In genomic region chr19:38245826-38246498, GRCh38 we compare ENCODE assay signal across 11 cellular contexts. TPM values are rescaled to one million over a fixed set of nuclear protein-coding genes. Genes with fewer than 3 reads are reported as not detected.
DNase-seq lines count a peak whose midpoint lies in the region; ATAC-seq and TF ChIP-seq lines count a peak whose summit lies in the region.
"Had no signal": no experiment of that assay in that cellular context is flagged by ENCODE, and none has a peak within 500 bp of the region (broad histone marks: within the 10 kb centered on the region; RNA-seq: fewer than 3 reads in every experiment).

No MANE protein-coding gene starts in this region.

- WGBS in adrenal gland, 4 donors: 57 to 63% (median 60%) methylated on average over 12 to 14 of the region's 14 CpGs
- 69 to 73% methylated on average over 14 of the region's 14 CpGs for WGBS in upper lobe of left lung, 2 donors

- ATAC-seq in Right ventricle myocardium superior (ENCODE audit: poor library complexity): no peak
- peak in 1 of 2 donors; percentile 33 for ATAC-seq in lower lobe of right lung
- peak in 1 of 2 donors; percentile 43 for ATAC-seq in upper lobe of left lung (ENCODE audit: low FRiP score in 2 of 2)

- no peak for TF ChIP-seq EP300 in upper lobe of left lung (IDR thresholded peaks at IDR 0.05)

- H3K4me3 ChIP-seq in right atrium auricular region (no peak overlapping the region), adrenal gland (no peak overlapping the region), lower lobe of right lung (no peak overlapping the region), upper lobe of left lung (no peak overlapping the region)

- no peaks in the 10 kb centered on the region for H3K9me3 ChIP-seq in right atrium auricular region
- no peaks in the 10 kb centered on the region for H3K9me3 ChIP-seq in adrenal gland (replicated peaks in 1 of 3)
- H3K9me3 ChIP-seq in lower lobe of right lung: no peaks in the 10 kb centered on the region
- H3K9me3 ChIP-seq in upper lobe of left lung: no peaks in the 10 kb centered on the region

- TF ChIP-seq POLR2A in adrenal gland (IDR thresholded peaks at IDR 0.05) (no peak), upper lobe of left lung (IDR thresholded peaks at IDR 0.05) (no peak)

- TF ChIP-seq CTCF in right atrium auricular region (IDR thresholded peaks at IDR 0.05) (no peak), adrenal gland (IDR thresholded peaks at IDR 0.05) (no peak), lower lobe of right lung (IDR thresholded peaks at IDR 0.05) (no peak), upper lobe of left lung (IDR thresholded peaks at IDR 0.05) (no peak)

- intact Hi-C loops in Right ventricle myocardium superior (cut with DNase I) (no loop called here), adrenal gland (cut with DNase I) (no loop called here), lower lobe of right lung (cut with DNase I) (no loop called here)

- H3K36me3 ChIP-seq in right atrium auricular region (no peaks in the 10 kb centered on the region), adrenal gland (replicated peaks in 1 of 2) (no peaks in the 10 kb centered on the region), lower lobe of right lung (no peaks in the 10 kb centered on the region), upper lobe of left lung (no peaks in the 10 kb centered on the region)

- H3K27ac ChIP-seq in right atrium auricular region: peak overlapping the region in 1 of 2 donors; percentile 51
- H3K27ac ChIP-seq in adrenal gland: peak overlapping the region in 3 of 5 donors; percentile 3 to 70 (median 44)
- peak overlapping the region; percentile 60 for H3K27ac ChIP-seq in lower lobe of right lung
- H3K27ac ChIP-seq in upper lobe of left lung: peak overlapping the region in 3 of 4 donors; percentile 3 to 64 (median 52)

- DNase-seq in Right ventricle myocardium superior (peak; percentile 56), right atrium auricular region (ENCODE audit: low spot score) (no peak), adrenal gland (no peak), lower lobe of right lung (no peak), upper lobe of left lung (no peak), DMS 273 (lab: John Stamatoyannopoulos, UW; ENCODE audit: unreplicated experiment) (no peak), NCI-H510A (lab: John Stamatoyannopoulos, UW) (no peak), OCI-M2 (lab: John Stamatoyannopoulos, UW; ENCODE audit: unreplicated experiment) (no peak)
- DNase-seq: activated T-cell treated with anti-CD3 and anti-CD28 coated beads for 4 hours had no signal

- H3K27me3 ChIP-seq in right atrium auricular region (no peaks in the 10 kb centered on the region), adrenal gland (no peaks in the 10 kb centered on the region), lower lobe of right lung (ENCODE audit: low read depth) (no peaks in the 10 kb centered on the region), upper lobe of left lung (no peaks in the 10 kb centered on the region)

- H3K4me1 ChIP-seq in right atrium auricular region (peaks cover 0 to 23% of the 10 kb centered on the region in 2 donors), adrenal gland (replicated peaks in 1 of 2) (peaks cover 26 to 32% of the 10 kb centered on the region in 2 donors), lower lobe of right lung (peaks cover 26% of the 10 kb centered on the region), upper lobe of left lung (peaks cover 20 to 47% (median 26%) of the 10 kb centered on the region in 4 donors)

RNA-seq across cellular contexts. Expression of gene PPP1R14A, which starts 10.2 kb away (rescaled TPM):
- total RNA-seq in Right ventricle myocardium superior: 31.1 TPM
- 10 to 100 TPM; 28.0 to 30.0 TPM for total RNA-seq in right atrium auricular region
- total RNA-seq in adrenal gland: 100 to 1,000 TPM in 7 of 8 donors, 10 to 100 TPM in 1; 82.6 to 250 (median 147) TPM
- 100 to 1,000 TPM in 2 of 3 donors, 10 to 100 TPM in 1; 14.8 to 366 (median 340) TPM for polyA plus RNA-seq in adrenal gland
- 65.0 TPM for total RNA-seq in lower lobe of right lung
- total RNA-seq in upper lobe of left lung: 100 to 1,000 TPM in 3 of 6 donors, 10 to 100 TPM in 3; 71.2 to 236 (median 96.2) TPM
- total RNA-seq: SK-MEL-5 had no signal

RNA-seq across cellular contexts. Expression of gene SPINT2, which starts 18.4 kb away (rescaled TPM):
- total RNA-seq in Right ventricle myocardium superior (8.7 TPM), right atrium auricular region (10 to 100 TPM; 11.1 to 52.7 TPM), adrenal gland (100 to 1,000 TPM in 1 of 8 donors, 10 to 100 TPM in 7; 38.1 to 233 (median 76.0) TPM), lower lobe of right lung (202 TPM), upper lobe of left lung (100 to 1,000 TPM; 192 to 583 (median 317) TPM)
- 10 to 100 TPM; 33.4 to 44.0 (median 33.8) TPM for polyA plus RNA-seq in adrenal gland
- total RNA-seq: SK-MEL-5 had no signal

RNA-seq across cellular contexts. Expression of gene DPF1, which starts 21.9 kb away (rescaled TPM):
- total RNA-seq in Right ventricle myocardium superior: not detected
- total RNA-seq in right atrium auricular region: not detected
- under 1 TPM in 3 of 8 donors, not detected in 5; 0.37 to 0.83 (median 0.67) TPM for total RNA-seq in adrenal gland
- polyA plus RNA-seq in adrenal gland: under 1 TPM; 0.17 to 0.97 (median 0.40) TPM
- not detected for total RNA-seq in lower lobe of right lung
- total RNA-seq in upper lobe of left lung: under 1 TPM in 2 of 6 donors, not detected in 4; 0.40 to 0.46 TPM
- total RNA-seq: ureter had no signal

RNA-seq across cellular contexts. Expression of gene C19orf33, which starts 58.1 kb away (rescaled TPM):
- total RNA-seq in Right ventricle myocardium superior (5.6 TPM), right atrium auricular region (10 to 100 TPM; 18.9 to 48.6 TPM), adrenal gland (1 to 10 TPM in 5 of 8 donors, under 1 TPM in 1, not detected in 2; 0.88 to 7.6 (median 3.1) TPM), lower lobe of right lung (35.6 TPM), upper lobe of left lung (100 to 1,000 TPM in 4 of 6 donors, 10 to 100 TPM in 2; 65.0 to 251 (median 144) TPM)
- 10 to 100 TPM in 2 of 3 donors, not detected in 1; 33.7 to 46.2 TPM for polyA plus RNA-seq in adrenal gland
- total RNA-seq: SK-MEL-5 had no signal
